Comparison of ENCODE assay signal across 12 cellular contexts in genomic region chr15:60155661-60156060, GRCh38.
A peak's percentile ranks its signal among the peaks of the same experiment; 100 is the strongest.
DNase-seq lines count a peak whose midpoint lies in the region; ATAC-seq and TF ChIP-seq lines count a peak whose summit lies in the region.
"Had no signal": no experiment of that assay in that cellular context is flagged by ENCODE, and none has a peak within 500 bp of the region (broad histone marks: within the 10 kb centered on the region; RNA-seq: fewer than 3 reads in every experiment).

No MANE protein-coding gene starts in this region.

- no peak for TF ChIP-seq POLR2A in sigmoid colon (IDR thresholded peaks at IDR 0.05)

- H3K9me3 ChIP-seq in sigmoid colon: no peaks in the 10 kb centered on the region

- 62 to 73% methylated on average over 3 of the region's 3 CpGs for WGBS in sigmoid colon, 2 donors

- no peak for ATAC-seq in HG02852 (IDR thresholded peaks at IDR 0.05; ENCODE audit: unreplicated experiment)
- ATAC-seq: activated CD8-positive, alpha-beta T cell treated with anti-CD3 and anti-CD28 coated beads for 36 hours had no signal

- intact Hi-C loops in sigmoid colon (cut with DNase I): no loop called here

- TF ChIP-seq CTCF in sigmoid colon (IDR thresholded peaks at IDR 0.05): no peak

- H3K36me3 ChIP-seq in sigmoid colon: no peaks in the 10 kb centered on the region

- peaks cover 0 to 8% (median 0%) of the 10 kb centered on the region in 3 donors for H3K27me3 ChIP-seq in sigmoid colon

- no peak overlapping the region for H3K4me3 ChIP-seq in sigmoid colon

- TF ChIP-seq EP300 in sigmoid colon (IDR thresholded peaks at IDR 0.05): no peak

- no peak overlapping the region for H3K27ac ChIP-seq in sigmoid colon

- no peaks in the 10 kb centered on the region for H3K4me1 ChIP-seq in sigmoid colon

- DNase-seq in AG08395 (ENCODE audit: low spot score) (peak; percentile 52), HCEC 1CT (peak; percentile 41), amniotic stem cell (lab: John Stamatoyannopoulos, UW) (peak; percentile 3), kidney tubule cell (ENCODE audit: low spot score) (peak; percentile 21), DMS153 (lab: John Stamatoyannopoulos, UW) (no peak), sigmoid colon (no peak), putamen (ENCODE audit: low spot score) (no peak)
- DNase-seq: activated CD8-positive, alpha-beta T cell treated with anti-CD3 and anti-CD28 coated beads for 36 hours; activated naive CD8-positive, alpha-beta T cell treated with anti-CD3 and anti-CD28 coated beads for 36 hours; head of caudate nucleus; nucleus accumbens had no signal

Comparison
In these comparisons a context has a peak if more than half of its experiments do, and no peak if none do; other contexts are left out.
1. DNase-seq: peak in AG08395 (single experiment), HCEC 1CT (single experiment), amniotic stem cell (single experiment) and kidney tubule cell (single experiment); none in DMS153 (single experiment), sigmoid colon (single experiment) and putamen (single experiment).